37 cellular contexts compared by ENCODE assay signal in the genomic region with DNA sequence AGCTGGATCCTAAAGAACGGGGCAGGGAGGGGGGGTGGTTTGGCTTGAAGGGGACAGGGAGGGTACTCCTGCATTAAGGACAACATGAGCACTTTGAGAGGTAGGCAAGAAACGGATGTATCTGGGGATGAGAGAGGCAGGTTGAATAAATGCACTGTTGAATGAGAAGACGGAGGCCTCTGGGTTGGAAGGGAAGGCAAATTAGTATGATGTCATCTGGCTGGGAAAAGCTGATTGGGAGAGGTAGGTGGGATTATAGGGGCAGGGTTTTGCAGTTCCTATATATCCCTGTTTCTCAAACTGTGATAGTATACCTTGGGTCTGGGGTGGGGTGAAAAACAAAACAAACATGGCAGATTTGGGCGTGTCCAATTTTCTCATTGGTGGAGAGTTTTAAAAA. TPM values are rescaled to one million over a fixed set of nuclear protein-coding genes. Genes with fewer than 3 reads are reported as not detected.
"Had no signal": no experiment of that assay in that cellular context is flagged by ENCODE, and none has a peak within 500 bp of the region (broad histone marks: within the 10 kb centered on the region; RNA-seq: fewer than 3 reads in every experiment).

No MANE protein-coding gene starts in this region.

- FAIRE-seq: astrocyte, bronchial epithelial cell had no signal

- H3K27ac ChIP-seq: adrenal gland, ascending aorta, body of pancreas, brain microvascular endothelial cell, breast epithelium, cardiac muscle cell had no signal

- H3K9me3 ChIP-seq: adrenal gland, ascending aorta, body of pancreas, breast epithelium had no signal

- H3K4me1 ChIP-seq: adrenal gland, body of pancreas, breast epithelium had no signal

- ATAC-seq: activated naive CD4-positive, alpha-beta T cell treated with anti-CD3 and anti-CD28 coated beads, Interleukin-2, amount 50 U/mL, for 72 hours; activated naive CD8-positive, alpha-beta T cell treated with anti-CD3 and anti-CD28 coated beads, Interleukin-2, amount 50 U/mL, for 24 hours; activated T-cell treated with anti-CD3 and anti-CD28 coated beads, Interleukin-2, amount 50 U/mL, for 4 hours; activated T-cell treated with anti-CD3 and anti-CD28 coated beads, Interleukin-2, amount 50 U/mL, for 72 hours; activated T-helper 17 cell treated with anti-CD3 and anti-CD28 coated beads, Interleukin-2, amount 50 U/mL, for 72 hours; body of pancreas had no signal

- H3K36me3 ChIP-seq: adrenal gland, ascending aorta, brain microvascular endothelial cell, breast epithelium had no signal

- H3K4me3 ChIP-seq: adrenal gland, ascending aorta, body of pancreas, breast epithelium, cardiac muscle cell had no signal

- DNase-seq: activated effector memory CD4-positive, alpha-beta T cell treated with anti-CD3 and anti-CD28 coated beads, Interleukin-2, amount 50 U/mL, for 16 hours; activated effector memory CD4-positive, alpha-beta T cell treated with Interleukin-2 at 50 U/mL for 16 hours; activated gamma-delta T cell; activated gamma-delta T cell treated with Interleukin-2 at 50 U/mL for 16 hours; activated naive CD4-positive, alpha-beta T cell; activated naive CD4-positive, alpha-beta T cell treated with anti-CD3 and anti-CD28 coated beads for 36 hours; activated naive CD4-positive, alpha-beta T cell treated with anti-CD3 and anti-CD28 coated beads, Interleukin-2, amount 10 ng/mL, durations not matched to agents 7 days and 5 days; activated naive CD4-positive, alpha-beta T cell treated with anti-CD3 and anti-CD28 coated beads, Interleukin-2, amount 50 U/mL, for 16 hours; activated naive CD4-positive, alpha-beta T cell treated with Interleukin-2 at 50 U/mL for 16 hours; activated naive CD8-positive, alpha-beta T cell treated with anti-CD3 and anti-CD28 coated beads for 36 hours; activated naive CD8-positive, alpha-beta T cell treated with anti-CD3 and anti-CD28 coated beads, Interleukin-2, amount 10 ng/mL, durations not matched to agents 7 days and 5 days; activated naive CD8-positive, alpha-beta T cell treated with anti-CD3 and anti-CD28 coated beads, Interleukin-2, amount 50 U/mL, for 24 hours; activated T-cell treated with anti-CD3 and anti-CD28 coated beads, Interleukin-2, amount 50 U/mL, for 1 hour; activated T-cell treated with anti-CD3 and anti-CD28 coated beads, Interleukin-2, amount 50 U/mL, for 24 hours; activated T-cell treated with anti-CD3 and anti-CD28 coated beads, Interleukin-2, amount 50 U/mL, for 4 hours; activated T-cell treated with anti-CD3 and anti-CD28 coated beads, Interleukin-2, amount 50 U/mL, for 48 hours; activated T-cell treated with anti-CD3 and anti-CD28 coated beads, Interleukin-2, amount 50 U/mL, for 72 hours; adrenal gland; amniotic stem cell; amygdala; anterior cingulate cortex; aorta; body of pancreas; brain microvascular endothelial cell; caudate nucleus; central memory CD4-positive, alpha-beta T cell; cerebellar nuclear complex had no signal

- H3K27me3 ChIP-seq: adrenal gland, ascending aorta, body of pancreas, brain microvascular endothelial cell, breast epithelium, cardiac muscle cell had no signal

RNA-seq across cellular contexts. Expression of a gene that starts 44.6 kb away (rescaled TPM):
- total RNA-seq: activated naive CD4-positive, alpha-beta T cell treated with anti-CD3 and anti-CD28 coated beads for 36 hours; activated naive CD4-positive, alpha-beta T cell treated with anti-CD3 and anti-CD28 coated beads, Interleukin-2, amount 50 U/mL, for 72 hours; activated naive CD8-positive, alpha-beta T cell treated with anti-CD3 and anti-CD28 coated beads for 36 hours; activated naive CD8-positive, alpha-beta T cell treated with anti-CD3 and anti-CD28 coated beads, Interleukin-2, amount 10 ng/mL, durations not matched to agents 7 days and 5 days; activated T-cell treated with anti-CD3 and anti-CD28 coated beads, Interleukin-2, amount 50 U/mL, for 72 hours; activated T-helper 1 cell treated with anti-CD3 and anti-CD28 coated beads, Interleukin-12 subunit alpha, Interleukin-12 subunit beta, Interleukin-2, Interleukin-4 antibody, amounts not matched to agents 30 ng/mL and 10 ng/mL and 1 ng/mL, durations not matched to agents 14 hours and 24 hours and 36 hours; activated T-helper 17 cell treated with anti-CD3 and anti-CD28 coated beads, Interleukin-2, amount 50 U/mL, for 72 hours; activated T-helper 2 cell treated with anti-CD3 and anti-CD28 coated beads, Interferon-gamma antibody, Interleukin-2, Interleukin-4, amounts not matched to agents 10 μg/mL and 5 μg/mL and 100 μg/mL, durations not matched to agents 14 hours and 24 hours and 36 hours; chondrocyte had no signal
